ENCODE assay signal across 21 cellular contexts in the genomic region with DNA sequence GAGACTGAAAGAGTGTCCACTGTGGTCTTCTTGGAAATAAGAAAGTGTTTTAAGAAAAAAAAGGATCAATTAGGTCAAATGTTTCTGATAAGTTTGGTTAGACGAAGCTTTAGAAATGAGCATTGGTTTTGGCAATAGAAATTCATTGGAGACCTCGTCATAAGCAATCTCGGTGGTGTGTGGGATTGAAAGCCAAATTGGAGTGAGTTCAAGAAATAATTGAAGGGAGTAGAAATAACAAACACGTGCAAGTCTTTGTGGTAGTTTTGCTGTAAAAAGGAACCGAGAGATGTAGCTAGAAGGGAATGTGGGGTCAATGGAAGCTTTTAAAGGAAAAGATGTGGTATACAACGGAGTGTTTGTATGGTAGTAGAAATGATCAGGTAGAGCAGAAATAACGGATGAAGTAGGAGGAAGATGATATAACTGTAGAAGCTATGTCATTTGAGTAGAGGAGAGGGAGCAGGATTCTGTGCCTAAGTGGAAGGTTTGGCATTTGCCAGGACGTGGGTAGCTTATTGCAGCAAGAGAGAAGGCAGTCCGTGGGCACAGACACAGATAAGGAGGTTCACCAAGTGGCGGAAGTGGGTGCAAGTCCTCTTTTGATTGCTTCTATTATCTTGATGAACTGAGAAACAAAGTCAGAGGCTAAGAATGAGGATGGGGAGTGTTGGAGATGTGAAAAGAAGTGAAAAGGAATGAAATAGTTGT.
"Had no signal": no experiment of that assay in that cellular context is flagged by ENCODE, and none has a peak within 500 bp of the region (broad histone marks: within the 10 kb centered on the region; RNA-seq: fewer than 3 reads in every experiment).

No MANE protein-coding gene starts in this region.

- DNase-seq: activated naive CD4-positive, alpha-beta T cell; activated T-cell treated with anti-CD3 and anti-CD28 coated beads, Interleukin-2, amount 50 U/mL, for 24 hours; adrenal gland; glutamatergic neuron; immature natural killer cell; lower lobe of right lung; naive B cell; occipital lobe; posterior cingulate gyrus; right lobe of liver; stimulated activated CD4-positive, alpha-beta T cell treated with anti-CD3 and anti-CD28 coated beads, Interleukin-1b, Interleukin-23, amount 100 ng/mL, for 48 hours; T-helper 9 cell; uterus had no signal

- H3K9me3 ChIP-seq: adrenal gland, ascending aorta, lower lobe of right lung, right lobe of liver, suprapubic skin, tibial nerve, uterus had no signal

- H2AFZ ChIP-seq: hepatocyte had no signal

- H3K27ac ChIP-seq: adrenal gland, ascending aorta, coronary artery, hepatocyte, lower lobe of right lung, right lobe of liver, skin epidermis, suprapubic skin, tibial nerve, uterus had no signal

- H3K4me1 ChIP-seq: adrenal gland, ascending aorta, lower lobe of right lung, right lobe of liver, suprapubic skin, uterus had no signal

- FAIRE-seq: bronchial epithelial cell, frontal cortex had no signal

- H3K27me3 ChIP-seq: adrenal gland, ascending aorta, hepatocyte, right lobe of liver, suprapubic skin, tibial nerve, uterus had no signal

- H3K36me3 ChIP-seq: adrenal gland, ascending aorta, lower lobe of right lung, right lobe of liver, suprapubic skin, tibial nerve, uterus had no signal

- H3K4me2 ChIP-seq: hepatocyte had no signal

- H3K79me2 ChIP-seq: hepatocyte had no signal

- H3K4me3 ChIP-seq: adrenal gland, ascending aorta, coronary artery, hepatocyte, lower lobe of right lung, right lobe of liver, skin epidermis, suprapubic skin, tibial nerve, uterus had no signal
